17 cellular contexts compared by ENCODE assay signal in genomic region chr11:67622905-67623304, GRCh38. TPM values are rescaled to one million over a fixed set of nuclear protein-coding genes. Genes with fewer than 3 reads are reported as not detected.
"Had no signal": no experiment of that assay in that cellular context is flagged by ENCODE, and none has a peak within 500 bp of the region (broad histone marks: within the 10 kb centered on the region; RNA-seq: fewer than 3 reads in every experiment).

No MANE protein-coding gene starts in this region.

RNA-seq across cellular contexts. Expression of gene NUDT8, which starts 6.8 kb away (rescaled TPM):
- polyA plus RNA-seq: neural cell had no signal

RNA-seq across cellular contexts. Expression of gene TBX10, which starts 16.7 kb away (rescaled TPM):
- total RNA-seq: cerebellum; esophagus mucosa; gastroesophageal sphincter; kidney epithelial cell; left cardiac atrium; lower leg skin; lung microvascular endothelial cell; naive thymus-derived CD4-positive, alpha-beta T cell; omental fat pad; posterior vena cava; sciatic nerve; smooth muscle cell; suprapubic skin; upper lobe of right lung; uterus had no signal
- polyA plus RNA-seq: naive thymus-derived CD4-positive, alpha-beta T cell; neural cell; smooth muscle cell had no signal

RNA-seq across cellular contexts. Expression of gene ACY3, which starts 27.6 kb away (rescaled TPM):
- total RNA-seq: gastroesophageal sphincter, heart left ventricle, left cardiac atrium, lung microvascular endothelial cell, omental fat pad, posterior vena cava, smooth muscle cell, suprapubic skin, uterus had no signal
- polyA plus RNA-seq: heart left ventricle, neural cell, smooth muscle cell had no signal
